8 cellular contexts compared by ENCODE assay signal in the genomic region with DNA sequence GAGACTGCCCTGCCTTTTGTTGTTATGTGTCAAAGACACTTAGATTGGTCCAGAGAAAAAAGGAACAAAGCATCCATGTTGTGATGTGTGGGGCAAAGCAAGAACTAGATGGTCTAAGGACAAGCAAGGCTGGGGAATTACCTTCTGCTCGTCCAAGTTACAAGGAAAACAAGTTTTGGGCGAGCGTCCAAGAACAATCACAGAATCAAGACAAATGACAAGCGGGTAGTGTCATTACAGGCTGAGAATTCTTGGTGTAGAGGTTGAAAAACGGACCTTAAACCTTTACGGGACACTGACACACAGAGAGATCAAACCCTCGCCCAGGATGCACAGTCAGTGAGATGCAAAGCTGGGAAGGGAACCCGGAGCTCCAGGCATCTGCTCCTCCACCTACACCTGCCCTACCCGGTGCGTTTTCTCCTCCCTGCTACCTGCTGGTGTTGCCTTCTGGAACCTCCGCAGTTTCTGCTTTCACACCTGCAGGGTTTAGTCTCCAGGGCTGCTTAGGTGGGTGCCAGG. TPM values are rescaled to one million over a fixed set of nuclear protein-coding genes. Genes with fewer than 3 reads are reported as not detected.
DNase-seq lines count a peak whose midpoint lies in the region; ATAC-seq and TF ChIP-seq lines count a peak whose summit lies in the region.

No MANE protein-coding gene starts in this region.

- H3K79me2 ChIP-seq in DOHH2 (ENCODE audit: control insufficient read depth, low read length): peaks cover 6% of the 10 kb centered on the region

- peak overlapping the region; percentile 97 for H3K4me2 ChIP-seq in DOHH2 (ENCODE audit: low read length)

- no peaks in the 10 kb centered on the region for H3K9me2 ChIP-seq in DOHH2 (replicated peaks; ENCODE audit: control insufficient read depth, low read length)

- H3K4me1 Mint-ChIP-seq in activated CD4-positive, alpha-beta memory T cell treated with anti-CD3 and anti-CD28 coated beads, Interleukin-2, amount 10 ng/mL, durations not matched to agents 7 days and 5 days: peaks cover 21% of the 10 kb centered on the region

- no peaks in the 10 kb centered on the region for H4K20me1 ChIP-seq in DOHH2 (ENCODE audit: control insufficient read depth, insufficient read depth, low read depth, low read length)

- peaks cover 12% of the 10 kb centered on the region for H3K36me3 ChIP-seq in DOHH2 (ENCODE audit: control insufficient read depth, low read length)

- DNase-seq in activated CD4-positive, alpha-beta memory T cell treated with anti-CD3 and anti-CD28 coated beads, Interleukin-2, amount 10 ng/mL, durations not matched to agents 7 days and 5 days: no peak
- no peak for DNase-seq in stimulated activated naive CD8-positive, alpha-beta T cell treated with anti-CD3 and anti-CD28 coated beads, Interleukin-15, Interleukin-2, amounts not matched to agents 100 U/mL and 50 U/mL, for 24 hours
- DNase-seq in EL (no peak), NCI-H82 (lab: John Stamatoyannopoulos, UW) (no peak)
- DNase-seq in stimulated activated CD4-positive, alpha-beta T cell treated with anti-CD3 and anti-CD28 coated beads, Interleukin-1b, Interleukin-23, amount 100 ng/mL, for 48 hours: no peak

- peaks cover 14% of the 10 kb centered on the region for H3K9me3 Mint-ChIP-seq in activated CD4-positive, alpha-beta memory T cell treated with anti-CD3 and anti-CD28 coated beads, Interleukin-2, amount 10 ng/mL, durations not matched to agents 7 days and 5 days

- H3K4me1 ChIP-seq in DOHH2 (ENCODE audit: control insufficient read depth, low read length): peaks cover 14% of the 10 kb centered on the region

- H3K4me3 Mint-ChIP-seq in activated CD4-positive, alpha-beta memory T cell treated with anti-CD3 and anti-CD28 coated beads, Interleukin-2, amount 10 ng/mL, durations not matched to agents 7 days and 5 days: peak overlapping the region; percentile 76

- peaks cover 7% of the 10 kb centered on the region for H3K27me3 ChIP-seq in DOHH2 (ENCODE audit: control insufficient read depth, low read length)

- CTCF ChIA-PET in activated CD4-positive, alpha-beta memory T cell treated with anti-CD3 and anti-CD28 coated beads, Interleukin-2, amount 10 ng/mL, durations not matched to agents 7 days and 5 days (lab: Charles Lee): interaction anchor here (1.2 to 1.6 kb wide), 3 partner anchors 63 to 124 kb away, joined by 4 to 6 read pairs (median 5); a partner anchor contains a TSS

- TF ChIP-seq CTCF in DOHH2 (IDR thresholded peaks at IDR 0.05; ENCODE audit: low read depth, low read length, poor library complexity, severe bottlenecking): no peak

- H3K27ac ChIP-seq in DOHH2 (ENCODE audit: low read depth, low read length): no peak overlapping the region

- H3K4me3 ChIP-seq in DOHH2 (ENCODE audit: low read length): peak overlapping the region; percentile 87
- H3K4me3 ChIP-seq in iPS-18c (ENCODE audit: insufficient read depth, low read depth, low read length): peak overlapping the region; percentile 83

- peaks cover 12% of the 10 kb centered on the region for H3K36me3 Mint-ChIP-seq in activated CD4-positive, alpha-beta memory T cell treated with anti-CD3 and anti-CD28 coated beads, Interleukin-2, amount 10 ng/mL, durations not matched to agents 7 days and 5 days (ENCODE audit: low read depth)

- H3F3A ChIP-seq in DOHH2 (ENCODE audit: control insufficient read depth, insufficient read depth): no peaks in the 10 kb centered on the region

- POLR2A ChIA-PET in activated CD4-positive, alpha-beta memory T cell treated with anti-CD3 and anti-CD28 coated beads, Interleukin-2, amount 10 ng/mL, durations not matched to agents 7 days and 5 days (lab: Charles Lee): interaction anchor here (0.8 to 2.1 kb wide), 7 partner anchors 9 to 68 kb away, joined by 3 to 9 read pairs (median 4); a partner anchor contains a TSS

- H3K9me3 ChIP-seq in DOHH2 (ENCODE audit: control insufficient read depth, insufficient read depth, low read length) (peaks cover 23% of the 10 kb centered on the region), iPS-18c (ENCODE audit: control insufficient read depth, insufficient read depth, low read length) (peaks cover 3% of the 10 kb centered on the region)

- ATAC-seq in HG02763 (IDR thresholded peaks at IDR 0.05; ENCODE audit: unreplicated experiment): peak; percentile 11
- peak; percentile 1 for ATAC-seq in stimulated activated naive CD8-positive, alpha-beta T cell treated with anti-CD3 and anti-CD28 coated beads, Interleukin-15, Interleukin-2, amounts not matched to agents 100 U/mL and 50 U/mL, for 24 hours

- H3K27me3 Mint-ChIP-seq in activated CD4-positive, alpha-beta memory T cell treated with anti-CD3 and anti-CD28 coated beads, Interleukin-2, amount 10 ng/mL, durations not matched to agents 7 days and 5 days: peaks cover 6% of the 10 kb centered on the region

- no peak overlapping the region for H3K27ac Mint-ChIP-seq in activated CD4-positive, alpha-beta memory T cell treated with anti-CD3 and anti-CD28 coated beads, Interleukin-2, amount 10 ng/mL, durations not matched to agents 7 days and 5 days

RNA-seq across cellular contexts. Expression of a gene that starts 0.5 kb away (rescaled TPM):
- 10 to 100 TPM; 11.5 to 12.3 TPM for total RNA-seq in activated CD4-positive, alpha-beta memory T cell treated with anti-CD3 and anti-CD28 coated beads, Interleukin-2, amount 10 ng/mL, durations not matched to agents 7 days and 5 days

RNA-seq across cellular contexts. Expression of a gene that starts 10.9 kb away (rescaled TPM):
- total RNA-seq in activated CD4-positive, alpha-beta memory T cell treated with anti-CD3 and anti-CD28 coated beads, Interleukin-2, amount 10 ng/mL, durations not matched to agents 7 days and 5 days: 1 to 10 TPM; 4.5 to 4.7 TPM

RNA-seq across cellular contexts. Expression of a gene that starts 16.0 kb away (rescaled TPM):
- total RNA-seq in activated CD4-positive, alpha-beta memory T cell treated with anti-CD3 and anti-CD28 coated beads, Interleukin-2, amount 10 ng/mL, durations not matched to agents 7 days and 5 days: 10 to 100 TPM; 10.8 to 12.1 TPM

RNA-seq across cellular contexts. Expression of a gene that starts 25.3 kb away (rescaled TPM):
- total RNA-seq in activated CD4-positive, alpha-beta memory T cell treated with anti-CD3 and anti-CD28 coated beads, Interleukin-2, amount 10 ng/mL, durations not matched to agents 7 days and 5 days: 1 to 10 TPM; 8.4 to 8.7 TPM

RNA-seq across cellular contexts. Expression of a gene that starts 42.4 kb away (rescaled TPM):
- total RNA-seq in activated CD4-positive, alpha-beta memory T cell treated with anti-CD3 and anti-CD28 coated beads, Interleukin-2, amount 10 ng/mL, durations not matched to agents 7 days and 5 days: 1 to 10 TPM; 5.2 to 5.5 TPM
